In genomic region chr15:40976819-40977218, GRCh38 we compare ENCODE assay signal across 18 cellular contexts. TPM values are rescaled to one million over a fixed set of nuclear protein-coding genes. Genes with fewer than 3 reads are reported as not detected.
A peak's percentile ranks its signal among the peaks of the same experiment; 100 is the strongest.
DNase-seq lines count a peak whose midpoint lies in the region; TF ChIP-seq lines count a peak whose summit lies in the region.
"Had no signal": no experiment of that assay in that cellular context is flagged by ENCODE, and none has a peak within 500 bp of the region (broad histone marks: within the 10 kb centered on the region; RNA-seq: fewer than 3 reads in every experiment).

No MANE protein-coding gene starts in this region.

- H3K27ac Mint-ChIP-seq in H9: peak overlapping the region in 2 of 3 experiments; percentile 51 to 87; a peak in 3 of 7 replicates
- H3K27ac Mint-ChIP-seq: B cell; CD8-positive, alpha-beta T cell had no signal

- no peak overlapping the region for H3K4me2 ChIP-seq in H9 (ENCODE audit: insufficient read depth, insufficient read length, low read length)
- H3K4me2 ChIP-seq: KMS-11, PC-9 had no signal

- H3K23ac ChIP-seq in H9 (ENCODE audit: insufficient read length, low read depth, low read length): no peak overlapping the region

- H3K27me3 ChIP-seq in AG04450 (ENCODE audit: control insufficient read depth, insufficient read depth, low read length) (no peaks in the 10 kb centered on the region), H9 (ENCODE audit: insufficient read depth, low read length) (no peaks in the 10 kb centered on the region)
- H3K27me3 ChIP-seq: MG63 had no signal

- H4K20me1 ChIP-seq in H9 (ENCODE audit: control insufficient read depth, insufficient read depth, insufficient read length): no peaks in the 10 kb centered on the region

- H3K14ac ChIP-seq in H9 (ENCODE audit: insufficient read depth, low read length): no peak overlapping the region

- H3K4ac ChIP-seq in H9 (ENCODE audit: low read depth, low read length): no peak overlapping the region

- no peak overlapping the region for H3K4me3 Mint-ChIP-seq in H9
- H3K4me3 Mint-ChIP-seq: B cell; CD8-positive, alpha-beta T cell had no signal

- H4K8ac ChIP-seq in H9 (replicated peaks; ENCODE audit: insufficient read length, low read depth, low read length): no peak overlapping the region

- H3K56ac ChIP-seq in H9 (ENCODE audit: insufficient read length, low read depth, low read length): no peak overlapping the region

- no peak overlapping the region for H2BK12ac ChIP-seq in H9 (ENCODE audit: insufficient read length, low read depth, low read length)

- H3K23me2 ChIP-seq in H9 (ENCODE audit: insufficient read length, low read depth, low read length, poor library complexity, severe bottlenecking): no peaks in the 10 kb centered on the region

- H2BK120ac ChIP-seq in H9 (ENCODE audit: low read depth, low read length, poor library complexity, severe bottlenecking): no peak overlapping the region

- H2AK5ac ChIP-seq in H9 (ENCODE audit: insufficient read length, low read length): no peak overlapping the region

- H3K27ac ChIP-seq in AG04450 (ENCODE audit: low read depth, low read length) (peak overlapping the region; percentile 12), H9 (ENCODE audit: insufficient read length, low read depth, low read length) (no peak overlapping the region), coronary artery (peak overlapping the region; percentile 2 to 79)
- H3K27ac ChIP-seq: KMS-11, PC-9 had no signal

- H2BK5ac ChIP-seq in H9 (ENCODE audit: insufficient read length, low read length): no peak overlapping the region

- H3K9me3 ChIP-seq in AG04450 (ENCODE audit: control insufficient read depth, insufficient read depth, low read length): no peaks in the 10 kb centered on the region
- H3K9me3 ChIP-seq in H9 (ENCODE audit: control insufficient read depth, low read depth, low read length): no peaks in the 10 kb centered on the region
- H3K9me3 ChIP-seq: MG63 had no signal

- no peak overlapping the region for H3T11ph ChIP-seq in H9 (ENCODE audit: low read length)

- DNase-seq in AG04450 (ENCODE audit: low read depth, low spot score) (no peak), H9 (no peak), coronary artery (ENCODE audit: low spot score) (no peak), posterior vena cava (ENCODE audit: low spot score) (peak; percentile 36), NCI-H1092 treated with DMSO at 0.1 percent for 48 hours (lab: John Stamatoyannopoulos, UW) (no peak), retina (no peak), OCI-M2 (lab: John Stamatoyannopoulos, UW; ENCODE audit: unreplicated experiment) (no peak)
- DNase-seq: ACHN; CD8-positive, alpha-beta T cell; GF-D8; MG63; NCI-H1105 treated with DMSO at 0.1 percent for 48 hours; NCI-H187 treated with DMSO at 0.1 percent for 48 hours; NCI-H446 treated with DMSO at 0.1 percent for 48 hours; NCI-H748 treated with DMSO at 0.1 percent for 48 hours; PC-9 had no signal

- no CpG with 5 or more reads among the region's 7 CpGs for WGBS in H9 (ENCODE audit: extremely low coverage, insufficient read length, low lambda C conversion rate)

- no peak overlapping the region for H4K5ac ChIP-seq in H9 (ENCODE audit: insufficient read length, low read depth, low read length)

- H3K9me3 Mint-ChIP-seq in H9: no peaks in the 10 kb centered on the region
- H3K9me3 Mint-ChIP-seq: CD8-positive, alpha-beta T cell had no signal

- no peaks in the 10 kb centered on the region; the same call in 1 of the 2 replicates for H3K4me1 ChIP-seq in H9 (ENCODE audit: insufficient read depth, low read length)

- no peaks in the 10 kb centered on the region for H3K79me1 ChIP-seq in H9 (ENCODE audit: insufficient read depth, low read depth, low read length, poor library complexity, severe bottlenecking)

- POLR2A ChIA-PET in AG04450 (lab: Yijun Ruan, JAX): interaction anchor here (0.9 to 1.1 kb wide), 2 partner anchors 7 to 24 kb away, joined by 3 to 4 read pairs; partner anchors contain the start of gene CHAC1

- intact Hi-C loops in posterior vena cava (cut with DNase I): no loop called here

- no peak overlapping the region for H3K9ac ChIP-seq in H9 (ENCODE audit: extremely low read depth, insufficient read length, low read length)
- H3K9ac ChIP-seq: KMS-11 had no signal

- H2BK15ac ChIP-seq in H9 (ENCODE audit: low read depth, low read length): no peak overlapping the region

- no peak overlapping the region for H2AFZ ChIP-seq in H9 (ENCODE audit: low read length)
- H2AFZ ChIP-seq: PC-9 had no signal

- H3K27me3 Mint-ChIP-seq in H9 (ENCODE audit: low read depth): no peaks in the 10 kb centered on the region
- H3K27me3 Mint-ChIP-seq: B cell had no signal

- H2BK20ac ChIP-seq in H9 (ENCODE audit: low read depth, low read length, poor library complexity, severe bottlenecking): no peak overlapping the region

- H3K4me3 ChIP-seq in AG04450 (ENCODE audit: low read depth, low read length): no peak overlapping the region
- no peak overlapping the region for H3K4me3 ChIP-seq in coronary artery
- H3K4me3 ChIP-seq: MG63, PC-9 had no signal

- H3K79me2 ChIP-seq in H9 (ENCODE audit: insufficient read depth, low read length): no peaks in the 10 kb centered on the region

- CTCF ChIA-PET in AG04450 (lab: Charles Lee): interaction anchor here (1.2 to 2.5 kb wide), 2 partner anchors 35 to 45 kb away, joined by 5 to 17 read pairs; no protein-coding TSS in a partner anchor

- H3K18ac ChIP-seq in H9 (ENCODE audit: insufficient read length, low read depth, low read length): no peak overlapping the region

- TF ChIP-seq CTCF in AG04450 (IDR thresholded peaks at IDR 0.05; ENCODE audit: low read depth, low read length): no peak
- TF ChIP-seq CTCF in H9 (conservative IDR thresholded peaks at IDR 0.05): no peak
- no peak for TF ChIP-seq CTCF in coronary artery (IDR thresholded peaks at IDR 0.05)

- peaks cover 6 to 10% of the 10 kb centered on the region in 2 experiments for H3K4me1 Mint-ChIP-seq in H9
- H3K4me1 Mint-ChIP-seq: B cell had no signal

- peaks cover 19 to 62% (median 53%) of the 10 kb centered on the region in 3 experiments for H3K36me3 Mint-ChIP-seq in H9 (ENCODE audit: insufficient read depth in 1 of 3, low read depth in 3 of 3)

- H4K91ac ChIP-seq in H9 (ENCODE audit: insufficient read length, low read depth, low read length): no peak overlapping the region

RNA-seq across cellular contexts. Expression of gene CHAC1, which starts 23.5 kb away (rescaled TPM):
- polyA plus RNA-seq in AG04450 (2011; rRNA removed): 106 and 154 TPM in 2 replicates
- polyA minus RNA-seq in AG04450 (2011; rRNA and poly(A)+ RNA removed): 147 and 202 TPM in 2 replicates
- total RNA-seq in H9 (2021) (47.2 and 48.7 TPM in 2 replicates), posterior vena cava (1 to 10 TPM; 1.5 to 3.9 TPM)

RNA-seq across cellular contexts. Expression of gene DLL4, which starts 47.7 kb away (rescaled TPM):
- 1.5 and 2.6 TPM in 2 replicates for polyA plus RNA-seq in AG04450 (2011; rRNA removed)
- 3.2 and 5.4 TPM in 2 replicates for polyA minus RNA-seq in AG04450 (2011; rRNA and poly(A)+ RNA removed)
- total RNA-seq in H9 (2021): 0.28 and 0.35 TPM in 2 replicates
- 1 to 10 TPM; 7.4 to 9.8 TPM for total RNA-seq in posterior vena cava
